ENCODE assay signal across 9 cellular contexts in genomic region chr2:9975805-9976447, GRCh38. TPM values are rescaled to one million over a fixed set of nuclear protein-coding genes. Genes with fewer than 3 reads are reported as not detected.
DNase-seq lines count a peak whose midpoint lies in the region; ATAC-seq and TF ChIP-seq lines count a peak whose summit lies in the region.
"Had no signal": no experiment of that assay in that cellular context is flagged by ENCODE, and none has a peak within 500 bp of the region (broad histone marks: within the 10 kb centered on the region; RNA-seq: fewer than 3 reads in every experiment).

No MANE protein-coding gene starts in this region.

- TF ChIP-seq CTCF in LNCaP clone FGC (IDR thresholded peaks at IDR 0.05; ENCODE audit: control insufficient read depth, extremely low read depth, insufficient read depth) (no peak), omental fat pad (IDR thresholded peaks at IDR 0.05) (no peak), endodermal cell (conservative IDR thresholded peaks at IDR 0.05) (no peak), neural progenitor cell (IDR thresholded peaks at IDR 0.05) (no peak), CD14-positive monocyte (IDR thresholded peaks at IDR 0.05) (no peak)

- no peak overlapping the region for H3K27ac ChIP-seq in BLaER1 treated with 17β-estradiol and CSF1 and Interleukin-3, amounts not matched to agents 10 nM and 100 nM
- H3K27ac ChIP-seq in endodermal cell (ENCODE audit: low read depth, low read length) (no peak overlapping the region), neural progenitor cell (no peak overlapping the region)
- H3K27ac ChIP-seq: lower lobe of right lung had no signal

- no peaks in the 10 kb centered on the region for H3K79me2 ChIP-seq in neural progenitor cell (ENCODE audit: low read depth)

- peaks cover 0 to 48% (median 12%) of the 10 kb centered on the region in 10 experiments; a peak in 11 of 20 replicates for H3K4me1 ChIP-seq in BLaER1 treated with 17β-estradiol and CSF1 and Interleukin-3, amounts not matched to agents 10 nM and 100 nM
- H3K4me1 ChIP-seq in endodermal cell (ENCODE audit: control insufficient read depth, insufficient read depth, low read length): no peaks in the 10 kb centered on the region
- peaks cover 26% of the 10 kb centered on the region for H3K4me1 ChIP-seq in neural progenitor cell

- no peaks in the 10 kb centered on the region for H3K27me3 ChIP-seq in BLaER1 treated with 17β-estradiol and CSF1 and Interleukin-3, amounts not matched to agents 10 nM and 100 nM
- H3K27me3 ChIP-seq in endodermal cell (ENCODE audit: control insufficient read depth, insufficient read depth, low read length, poor library complexity, severe bottlenecking) (no peaks in the 10 kb centered on the region), neural progenitor cell (no peaks in the 10 kb centered on the region)

- intact Hi-C loops in CD14-positive monocyte (cut with micrococcal nuclease): no loop called here

- H3K27me3 Mint-ChIP-seq in endodermal cell (ENCODE audit: insufficient read depth) (no peaks in the 10 kb centered on the region), neural progenitor cell (ENCODE audit: insufficient read depth, low read depth) (no peaks in the 10 kb centered on the region), CD14-positive monocyte (ENCODE audit: low read depth in 3 of 3) (peaks cover 13 to 17% (median 15%) of the 10 kb centered on the region in 3 donors)

- 0 out of 22 replicates have a peak, but pooled peaks cover 0 to 3% (median 0%) of the 10 kb centered on the region in 11 experiments for H4K20me1 ChIP-seq in BLaER1 treated with 17β-estradiol and CSF1 and Interleukin-3, amounts not matched to agents 10 nM and 100 nM
- H4K20me1 ChIP-seq in neural progenitor cell (ENCODE audit: low read depth): no peaks in the 10 kb centered on the region

- peaks cover 7% of the 10 kb centered on the region for H3K4me1 Mint-ChIP-seq in endodermal cell
- H3K4me1 Mint-ChIP-seq in neural progenitor cell: peaks cover 20% of the 10 kb centered on the region
- H3K4me1 Mint-ChIP-seq in CD14-positive monocyte: peaks cover 3% of the 10 kb centered on the region

- no peak overlapping the region for H2AFZ ChIP-seq in neural progenitor cell (replicated peaks)

- ATAC-seq in omental fat pad (ENCODE audit: low FRiP score): peak; percentile 86
- ATAC-seq in HG03520 (IDR thresholded peaks at IDR 0.05; ENCODE audit: unreplicated experiment): no peak

- H3K36me3 ChIP-seq in BLaER1 treated with 17β-estradiol and CSF1 and Interleukin-3, amounts not matched to agents 10 nM and 100 nM: no peaks in the 10 kb centered on the region
- no peaks in the 10 kb centered on the region for H3K36me3 ChIP-seq in endodermal cell (ENCODE audit: control insufficient read depth, insufficient read depth, low read length)
- no peaks in the 10 kb centered on the region for H3K36me3 ChIP-seq in neural progenitor cell
- H3K36me3 ChIP-seq: lower lobe of right lung had no signal

- H3K9me3 Mint-ChIP-seq in endodermal cell: no peaks in the 10 kb centered on the region
- H3K9me3 Mint-ChIP-seq in neural progenitor cell: no peaks in the 10 kb centered on the region
- H3K9me3 Mint-ChIP-seq in CD14-positive monocyte: peaks cover 0 to 3% (median 0%) of the 10 kb centered on the region in 7 donors

- 93 to 96% methylated on average over 7 to 9 of the region's 9 CpGs for WGBS in endodermal cell (ENCODE audit: insufficient coverage in 1 of 2, insufficient read length in 1 of 2), 2 experiments

- H3K36me3 Mint-ChIP-seq in endodermal cell (ENCODE audit: low read depth) (no peaks in the 10 kb centered on the region), neural progenitor cell (peaks cover 4% of the 10 kb centered on the region), CD14-positive monocyte (no peaks in the 10 kb centered on the region)

- H3K9me3 ChIP-seq in BLaER1 treated with 17β-estradiol and CSF1 and Interleukin-3, amounts not matched to agents 10 nM and 100 nM (replicated peaks in 1 of 11): peaks cover 5 to 18% (median 16%) of the 10 kb centered on the region in 11 experiments; a peak in 20 of 22 replicates
- H3K9me3 ChIP-seq in endodermal cell (ENCODE audit: control insufficient read depth, low read length): no peaks in the 10 kb centered on the region
- H3K9me3 ChIP-seq in neural progenitor cell (ENCODE audit: low read depth): no peaks in the 10 kb centered on the region
- H3K9me3 ChIP-seq: lower lobe of right lung had no signal

- H3K4me2 ChIP-seq in BLaER1 treated with 17β-estradiol and CSF1 and Interleukin-3, amounts not matched to agents 10 nM and 100 nM: peak overlapping the region in 7 of 11 experiments; percentile 1 to 69 (median 48); a peak in 11 of 22 replicates
- no peak overlapping the region for H3K4me2 ChIP-seq in neural progenitor cell

- H3K4me3 Mint-ChIP-seq in endodermal cell: no peak overlapping the region
- H3K4me3 Mint-ChIP-seq in neural progenitor cell: no peak overlapping the region
- H3K4me3 Mint-ChIP-seq in CD14-positive monocyte: no peak overlapping the region

- DNase-seq in LNCaP clone FGC (ENCODE audit: low read depth) (peak; percentile 75), brain pericyte (ENCODE audit: low read depth, low spot score) (peak; percentile 85), omental fat pad (ENCODE audit: low spot score) (peak; percentile 35), endodermal cell (no peak), neural progenitor cell (ENCODE audit: low spot score) (no peak), CD14-positive monocyte (ENCODE audit: low spot score) (no peak)

- H3K9ac ChIP-seq in BLaER1 treated with 17β-estradiol and CSF1 and Interleukin-3, amounts not matched to agents 10 nM and 100 nM: no peak overlapping the region
- H3K9ac ChIP-seq in endodermal cell (ENCODE audit: extremely low read depth, low read length, poor library complexity, severe bottlenecking) (no peak overlapping the region), neural progenitor cell (no peak overlapping the region)

- H3K27ac Mint-ChIP-seq in endodermal cell (no peak overlapping the region), neural progenitor cell (no peak overlapping the region), CD14-positive monocyte (peak overlapping the region in 1 of 7 donors; percentile 11)

- H3F3A ChIP-seq in neural progenitor cell (ENCODE audit: low read depth): peaks cover 7% of the 10 kb centered on the region

- H3K4me3 ChIP-seq in BLaER1 treated with 17β-estradiol and CSF1 and Interleukin-3, amounts not matched to agents 10 nM and 100 nM: no peak overlapping the region
- H3K4me3 ChIP-seq in LNCaP clone FGC (ENCODE audit: low read depth, low read length) (no peak overlapping the region), endodermal cell (ENCODE audit: low read length) (no peak overlapping the region), neural progenitor cell (no peak overlapping the region)
- H3K4me3 ChIP-seq: lower lobe of right lung had no signal

RNA-seq across cellular contexts. Expression of gene GRHL1, which starts 24.4 kb away (rescaled TPM):
- total RNA-seq in omental fat pad (10 to 100 TPM in 1 of 4 donors, 1 to 10 TPM in 2, under 1 TPM in 1; 0.95 to 15.1 (median 5.1) TPM), endodermal cell (1 to 10 TPM; 2.7 to 2.9 TPM), neural progenitor cell (ENCODE audit: low replicate concordance) (4.7 and 5.8 TPM in 2 replicates)
- 2.5 TPM for polyA plus RNA-seq in endodermal cell (2013, experiment 1 of 2)
- polyA plus RNA-seq in endodermal cell (2013, experiment 2 of 2): 2.2 TPM
- polyA plus RNA-seq in CD14-positive monocyte: not detected

Comparison
In these comparisons a context has a peak if more than half of its experiments do, and no peak if none do; other contexts are left out.
1. DNase-seq: peak in LNCaP clone FGC (single experiment), brain pericyte (single experiment) and omental fat pad (single experiment); none in endodermal cell (single experiment), neural progenitor cell (single experiment) and CD14-positive monocyte (single experiment).